Comparison of ENCODE assay signal across 12 cellular contexts in genomic region chr4:52825311-52826090, GRCh38. TPM values are rescaled to one million over a fixed set of nuclear protein-coding genes. Genes with fewer than 3 reads are reported as not detected.
DNase-seq lines count a peak whose midpoint lies in the region; ATAC-seq, FAIRE-seq and TF ChIP-seq lines count a peak whose summit lies in the region.
"Had no signal": no experiment of that assay in that cellular context is flagged by ENCODE, and none has a peak within 500 bp of the region (broad histone marks: within the 10 kb centered on the region; RNA-seq: fewer than 3 reads in every experiment).

No MANE protein-coding gene starts in this region.

- H2BK120ac ChIP-seq in IMR-90 (ENCODE audit: low read depth, low read length): peak overlapping the region; percentile 98
- no peak overlapping the region for H2BK120ac ChIP-seq in H1 (replicated peaks; ENCODE audit: low read depth, low read length)

- H3K4me1 Mint-ChIP-seq in CD4-positive, alpha-beta T cell (ENCODE audit: low read depth): peaks cover 17% of the 10 kb centered on the region
- peaks cover 14 to 30% (median 17%) of the 10 kb centered on the region in 4 donors for H3K4me1 Mint-ChIP-seq in naive thymus-derived CD8-positive, alpha-beta T cell
- peaks cover 40% of the 10 kb centered on the region for H3K4me1 Mint-ChIP-seq in activated T-cell treated with anti-CD3 and anti-CD28 coated beads, Interleukin-2, amount 50 U/mL, for 24 hours (ENCODE audit: low read depth)
- H3K4me1 Mint-ChIP-seq: stimulated activated memory B cell treated with anti-CD40 and anti-IgM and Interleukin-4, amounts not matched to agents 10 μg/mL and 1 μg/mL and 100 μg/mL, for 72 hours had no signal

- dilution Hi-C loops in IMR-90 (cut with HindIII; ENCODE audit: low sequenced_read_pairs, unreplicated experiment): no loop called here

- ATAC-seq in CD4-positive, alpha-beta T cell (ENCODE audit: poor library complexity): peak; percentile 54
- ATAC-seq in IMR-90 (ENCODE audit: low read depth) (peak; percentile 1), HG03097 (IDR thresholded peaks at IDR 0.05; ENCODE audit: low FRiP score, unreplicated experiment) (no peak)
- ATAC-seq in naive thymus-derived CD8-positive, alpha-beta T cell: peak; percentile 46 to 83
- ATAC-seq: activated T-cell treated with anti-CD3 and anti-CD28 coated beads, Interleukin-2, amount 50 U/mL, for 4 hours had no signal

- H2BK15ac ChIP-seq in IMR-90 (ENCODE audit: low read depth, low read length): peak overlapping the region; percentile 42; the same call in 2 of the 3 replicates
- peak overlapping the region; percentile 76; the same call in 1 of the 2 replicates for H2BK15ac ChIP-seq in H1 (ENCODE audit: low read length)

- peak overlapping the region; percentile 10 to 59; a peak in 3 of 4 replicates for H4K8ac ChIP-seq in IMR-90 (ENCODE audit: low read depth in 2 of 2, low read length in 2 of 2)
- H4K8ac ChIP-seq in H1 (ENCODE audit: extremely low read depth, insufficient read depth, low read length): no peak overlapping the region

- H2AFZ ChIP-seq in IMR-90 (replicated peaks; ENCODE audit: low read length, poor library complexity) (peak overlapping the region; percentile 71), H1 (ENCODE audit: low read length) (no peak overlapping the region)

- peak overlapping the region; percentile 76 for H2AK5ac ChIP-seq in IMR-90 (ENCODE audit: low read depth, low read length)
- H2AK5ac ChIP-seq in H1 (ENCODE audit: low read depth, low read length): 0 out of 2 replicates have a peak overlapping the region, but pooled peaks have one; percentile 17

- intact Hi-C loops in CD4-positive, alpha-beta T cell (cut with DNase I, micrococcal nuclease): no loop called here
- intact Hi-C loops in IMR-90 (cut with micrococcal nuclease): no loop called here

- H3K27ac ChIP-seq in CD4-positive, alpha-beta T cell (ENCODE audit: low read depth, low read length): no peak overlapping the region
- H3K27ac ChIP-seq in IMR-90 (ENCODE audit: insufficient read depth, low read length) (peak overlapping the region; percentile 39), H1 (ENCODE audit: low read depth, low read length) (no peak overlapping the region)

- H3K9me3 Mint-ChIP-seq in CD4-positive, alpha-beta T cell: no peaks in the 10 kb centered on the region
- peaks cover 0 to 3% (median 0%) of the 10 kb centered on the region in 9 donors for H3K9me3 Mint-ChIP-seq in naive thymus-derived CD8-positive, alpha-beta T cell
- peaks cover 5% of the 10 kb centered on the region for H3K9me3 Mint-ChIP-seq in activated T-cell treated with anti-CD3 and anti-CD28 coated beads, Interleukin-2, amount 50 U/mL, for 24 hours
- H3K9me3 Mint-ChIP-seq: activated T-cell treated with anti-CD3 and anti-CD28 coated beads, Interleukin-2, amount 50 U/mL, for 4 hours; CD8-positive, alpha-beta memory T cell had no signal

- H3K23me2 ChIP-seq in H1 (ENCODE audit: low read depth, low read length): no peaks in the 10 kb centered on the region

- H3K4ac ChIP-seq in IMR-90 (ENCODE audit: low read depth, low read length): peak overlapping the region; percentile 82
- no peak overlapping the region for H3K4ac ChIP-seq in H1 (replicated peaks; ENCODE audit: insufficient read length, low read depth, low read length)

- H3K4me1 ChIP-seq in IMR-90 (ENCODE audit: control insufficient read depth, insufficient read depth, low read length) (peaks cover 26% of the 10 kb centered on the region), H1 (replicated peaks in 1 of 4; ENCODE audit: control insufficient read depth in 3 of 4, insufficient read depth in 4 of 4, low read length in 3 of 4) (no peaks in the 10 kb centered on the region)

- H3K56ac ChIP-seq in IMR-90 (ENCODE audit: extremely low read depth, insufficient read depth, low read length): peak overlapping the region; percentile 61; the same call in 1 of the 2 replicates
- H3K56ac ChIP-seq in H1 (replicated peaks; ENCODE audit: insufficient read length, low read depth, low read length): no peak overlapping the region

- no peak for FAIRE-seq in H1 (lab: Jason Lieb, UNC)

- H3K9ac ChIP-seq in IMR-90 (ENCODE audit: low read depth, low read length) (peak overlapping the region; percentile 13; the same call in 1 of the 2 replicates), H1 (replicated peaks in 1 of 4; ENCODE audit: extremely low read depth in 1 of 4, low read depth in 3 of 4, low read length in 3 of 4) (no peak overlapping the region)

- POLR2A ChIA-PET in CD4-positive, alpha-beta T cell (lab: Charles Lee): no interaction called here
- POLR2A ChIA-PET in IMR-90 (lab: Charles Lee; ENCODE audit: unreplicated experiment): interaction anchor here (0.5 kb wide), 1 partner anchor 775 kb away, joined by 5 read pairs; no protein-coding TSS in a partner anchor
- POLR2A ChIA-PET in H1 (lab: Charles Lee; ENCODE audit: partially characterized antibody): interaction anchor here (0.9 to 4.2 kb wide), 4 partner anchors 9 to 186 kb away, joined by 3 to 26 read pairs (median 6); no protein-coding TSS in a partner anchor
- POLR2A ChIA-PET in naive thymus-derived CD8-positive, alpha-beta T cell (lab: Charles Lee): no interaction called here

- H3K4me3 Mint-ChIP-seq in CD4-positive, alpha-beta T cell: no peak overlapping the region
- peak overlapping the region in 3 of 10 donors; percentile 24 to 66 (median 52) for H3K4me3 Mint-ChIP-seq in naive thymus-derived CD8-positive, alpha-beta T cell
- no peak overlapping the region for H3K4me3 Mint-ChIP-seq in activated T-cell treated with anti-CD3 and anti-CD28 coated beads, Interleukin-2, amount 50 U/mL, for 24 hours
- H3K4me3 Mint-ChIP-seq: activated T-cell treated with anti-CD3 and anti-CD28 coated beads, Interleukin-2, amount 50 U/mL, for 4 hours; CD8-positive, alpha-beta memory T cell; stimulated activated memory B cell treated with anti-CD40 and anti-IgM and Interleukin-4, amounts not matched to agents 10 μg/mL and 1 μg/mL and 100 μg/mL, for 72 hours had no signal

- no peak for DNase-seq in CD4-positive, alpha-beta T cell
- DNase-seq in IMR-90 (peak; percentile 10), H1 (ENCODE audit: low read depth in 1 of 2, low spot score in 2 of 2) (no peak), mesenteric fat pad (ENCODE audit: low spot score) (no peak)
- DNase-seq in naive thymus-derived CD8-positive, alpha-beta T cell: peak in 6 of 10 donors; percentile 1 to 35 (median 12)
- DNase-seq in activated T-cell treated with anti-CD3 and anti-CD28 coated beads, Interleukin-2, amount 50 U/mL, for 24 hours: no peak
- DNase-seq in activated effector memory CD4-positive, alpha-beta T cell treated with anti-CD3 and anti-CD28 coated beads, Interleukin-2, amount 50 U/mL, for 16 hours: no peak
- DNase-seq: activated T-cell treated with anti-CD3 and anti-CD28 coated beads, Interleukin-2, amount 50 U/mL, for 4 hours; NCI-H1048 had no signal

- H3K79me1 ChIP-seq in IMR-90 (ENCODE audit: low read depth in 1 of 2, low read length in 2 of 2): no peaks in the 10 kb centered on the region
- H3K79me1 ChIP-seq in H1 (ENCODE audit: low read depth, low read length): no peaks in the 10 kb centered on the region

- TF ChIP-seq RAD21 in IMR-90 (IDR thresholded peaks at IDR 0.05; ENCODE audit: low read length) (no peak), H1 (IDR thresholded peaks at IDR 0.05 in 1 of 2, conservative IDR thresholded peaks at IDR 0.05 in 1 of 2; ENCODE audit: low read depth in 2 of 2, low read length in 2 of 2) (no peak)

- CTCF ChIA-PET in CD4-positive, alpha-beta T cell (lab: Charles Lee): no interaction called here
- CTCF ChIA-PET in IMR-90 (lab: Yijun Ruan, JAX): no interaction called here
- CTCF ChIA-PET in H1 (lab: Charles Lee; ENCODE audit: partially characterized antibody): interaction anchor here (1.2 to 1.7 kb wide), 4 partner anchors 16 to 158 kb away, joined by 3 to 4 read pairs (median 3); no protein-coding TSS in a partner anchor

- H3K9me1 ChIP-seq in IMR-90 (ENCODE audit: insufficient read depth, low read length): peaks cover 22% of the 10 kb centered on the region

- no peaks in the 10 kb centered on the region for H3K79me2 ChIP-seq in H1 (ENCODE audit: control insufficient read depth in 1 of 2, insufficient read depth in 2 of 2, low read length in 2 of 2)

- H2BK5ac ChIP-seq in IMR-90 (ENCODE audit: low read depth, low read length, poor library complexity, severe bottlenecking): peak overlapping the region; percentile 51
- peak overlapping the region; percentile 62; the same call in 1 of the 2 replicates for H2BK5ac ChIP-seq in H1 (ENCODE audit: low read depth, low read length)

- H4K91ac ChIP-seq in IMR-90 (ENCODE audit: insufficient read depth, low read depth, low read length) (peak overlapping the region; percentile 94), H1 (replicated peaks; ENCODE audit: insufficient read length, low read length) (peak overlapping the region; percentile 78)

- no peaks in the 10 kb centered on the region for H3K36me3 Mint-ChIP-seq in CD4-positive, alpha-beta T cell (ENCODE audit: low read depth)
- H3K36me3 Mint-ChIP-seq in naive thymus-derived CD8-positive, alpha-beta T cell: no peaks in the 10 kb centered on the region
- no peaks in the 10 kb centered on the region for H3K36me3 Mint-ChIP-seq in activated T-cell treated with anti-CD3 and anti-CD28 coated beads, Interleukin-2, amount 50 U/mL, for 24 hours (ENCODE audit: low read depth)
- H3K36me3 Mint-ChIP-seq: CD8-positive, alpha-beta memory T cell; stimulated activated memory B cell treated with anti-CD40 and anti-IgM and Interleukin-4, amounts not matched to agents 10 μg/mL and 1 μg/mL and 100 μg/mL, for 72 hours had no signal

- in situ Hi-C loops in IMR-90 (cut with MboI; ENCODE audit: low sequenced_read_pairs): no loop called here

- no peaks in the 10 kb centered on the region for H3K36me3 ChIP-seq in IMR-90 (ENCODE audit: control insufficient read depth, insufficient read depth, low read length)
- H3K36me3 ChIP-seq in H1 (ENCODE audit: control insufficient read depth in 2 of 4, insufficient read depth in 4 of 4, low read length in 3 of 4): no peaks in the 10 kb centered on the region

- TF ChIP-seq EP300 in H1 (IDR thresholded peaks at IDR 0.05; ENCODE audit: borderline replicate concordance in 1 of 2, low read depth in 2 of 2, low read length in 2 of 2): no peak

- H3K27me3 Mint-ChIP-seq in CD4-positive, alpha-beta T cell: no peaks in the 10 kb centered on the region
- H3K27me3 Mint-ChIP-seq in naive thymus-derived CD8-positive, alpha-beta T cell: peaks cover 0 to 1% (median 0%) of the 10 kb centered on the region in 5 donors
- H3K27me3 Mint-ChIP-seq in activated T-cell treated with anti-CD3 and anti-CD28 coated beads, Interleukin-2, amount 50 U/mL, for 24 hours: no peaks in the 10 kb centered on the region

- no peaks in the 10 kb centered on the region for H3K9me3 ChIP-seq in CD4-positive, alpha-beta T cell (ENCODE audit: control insufficient read depth, low read length)
- H3K9me3 ChIP-seq in IMR-90 (ENCODE audit: control insufficient read depth, insufficient read depth, low read length): no peaks in the 10 kb centered on the region
- H3K9me3 ChIP-seq in H1 (ENCODE audit: insufficient read depth in 2 of 2, low read depth in 1 of 2, low read length in 1 of 2): no peaks in the 10 kb centered on the region; a peak in 1 of 4 replicates

- H2AK9ac ChIP-seq in IMR-90 (replicated peaks; ENCODE audit: low read depth, low read length, poor library complexity): no peak overlapping the region

- H3K27me3 ChIP-seq in CD4-positive, alpha-beta T cell (ENCODE audit: control insufficient read depth, insufficient read depth, low read length): no peaks in the 10 kb centered on the region
- H3K27me3 ChIP-seq in IMR-90 (ENCODE audit: control insufficient read depth, insufficient read depth, low read length) (no peaks in the 10 kb centered on the region), H1 (replicated peaks in 1 of 4; ENCODE audit: control insufficient read depth in 3 of 4, extremely low read depth in 1 of 4, insufficient read depth in 3 of 4, low read length in 3 of 4) (no peaks in the 10 kb centered on the region)

- H3K14ac ChIP-seq in IMR-90 (replicated peaks; ENCODE audit: low read depth, low read length) (peak overlapping the region; percentile 95), H1 (ENCODE audit: insufficient read length) (no peak overlapping the region)

- peak overlapping the region; percentile 82 for H2BK12ac ChIP-seq in H1 (ENCODE audit: low read depth, low read length)

- TF ChIP-seq POLR2A in IMR-90 (IDR thresholded peaks at IDR 0.05; ENCODE audit: low read depth, low read length) (no peak), H1 (IDR thresholded peaks at IDR 0.05; ENCODE audit: control extremely low read depth in 1 of 2, low read depth in 2 of 2, low read length in 2 of 2) (no peak)

- no peak for TF ChIP-seq CTCF in CD4-positive, alpha-beta T cell (IDR thresholded peaks at IDR 0.05)
- no peak for TF ChIP-seq CTCF in IMR-90 (conservative IDR thresholded peaks at IDR 0.05; ENCODE audit: low read depth, low read length)
- TF ChIP-seq CTCF in H1 (IDR thresholded peaks at IDR 0.05; ENCODE audit: control extremely low read depth in 1 of 3, insufficient read depth in 1 of 3, low read depth in 1 of 3, low read length in 3 of 3): no peak

- H4K5ac ChIP-seq in IMR-90 (ENCODE audit: low read depth, low read length): peak overlapping the region; percentile 88
- H4K5ac ChIP-seq in H1 (ENCODE audit: insufficient read length, low read depth, low read length): no peak overlapping the region

- BruUV-seq in IMR-90 (replicated peaks; lab: Mats Ljungman, UMichigan): no TSS peak

- H2BK20ac ChIP-seq in IMR-90 (ENCODE audit: low read depth, low read length) (peak overlapping the region; percentile 97), H1 (ENCODE audit: low read length) (peak overlapping the region; percentile 83; the same call in 1 of the 2 replicates)

- H3K4me2 ChIP-seq in IMR-90 (ENCODE audit: low read depth, low read length): peak overlapping the region; percentile 1; the same call in 1 of the 2 replicates
- no peak overlapping the region for H3K4me2 ChIP-seq in H1 (ENCODE audit: insufficient read depth in 1 of 2, low read depth in 2 of 2, low read length in 2 of 2)

- H3K18ac ChIP-seq in IMR-90 (ENCODE audit: low read depth, low read length): peak overlapping the region; percentile 91
- H3K18ac ChIP-seq in H1 (ENCODE audit: extremely low read depth, low read length): peak overlapping the region; percentile 68; the same call in 1 of the 2 replicates

- H3K4me3 ChIP-seq in IMR-90 (ENCODE audit: insufficient read depth, low read depth, low read length) (no peak overlapping the region), H1 (ENCODE audit: extremely low read depth in 1 of 4, insufficient read depth in 2 of 4, low read depth in 3 of 4, low read length in 4 of 4) (no peak overlapping the region)

- H3K23ac ChIP-seq in IMR-90 (ENCODE audit: low read depth, low read length) (peak overlapping the region; percentile 92), H1 (ENCODE audit: insufficient read length) (no peak overlapping the region)

- H3K27ac Mint-ChIP-seq in CD4-positive, alpha-beta T cell: no peak overlapping the region
- H3K27ac Mint-ChIP-seq in naive thymus-derived CD8-positive, alpha-beta T cell: peak overlapping the region in 3 of 10 donors; percentile 12 to 43 (median 34)
- no peak overlapping the region for H3K27ac Mint-ChIP-seq in activated T-cell treated with anti-CD3 and anti-CD28 coated beads, Interleukin-2, amount 50 U/mL, for 24 hours
- H3K27ac Mint-ChIP-seq: stimulated activated memory B cell treated with anti-CD40 and anti-IgM and Interleukin-4, amounts not matched to agents 10 μg/mL and 1 μg/mL and 100 μg/mL, for 72 hours had no signal

- H4K20me1 ChIP-seq in IMR-90 (ENCODE audit: insufficient read depth, low read length) (peaks cover 10% of the 10 kb centered on the region), H1 (replicated peaks in 1 of 2; ENCODE audit: control insufficient read depth in 1 of 2, insufficient read depth in 2 of 2, low read length in 2 of 2) (no peaks in the 10 kb centered on the region)

- no CpG with 5 or more reads among the region's 7 CpGs for WGBS in IMR-90 (ENCODE audit: extremely low coverage in 2 of 2, insufficient read length in 1 of 2), 2 experiments
- WGBS in H1 (ENCODE audit: extremely low coverage in 1 of 2, insufficient coverage in 1 of 2, insufficient read length in 1 of 2, insufficient replicate concordance in 2 of 2, low coverage in 1 of 2, low lambda C conversion rate in 2 of 2, missing lambda C conversion rate in 1 of 2), 2 experiments: 87% methylated on average over 7 of the region's 7 CpGs; no CpG with 5 or more reads in 1 of the 2 experiments

RNA-seq across cellular contexts. Expression of gene RASL11B, which starts 36.6 kb away (rescaled TPM):
- under 1 TPM; 0.31 to 0.63 TPM for total RNA-seq in CD4-positive, alpha-beta T cell
- total RNA-seq in IMR-90 (2012; rRNA removed): 0.18 and 0.28 TPM in 2 replicates
- polyA plus RNA-seq in IMR-90 (2012; rRNA removed): 0.26 and 0.31 TPM in 2 replicates
- polyA plus RNA-seq in IMR-90 (2012; cell fraction: cytosol; rRNA removed): 0.04 and 0.23 TPM in 2 replicates
- polyA plus RNA-seq in IMR-90 (2012; cell fraction: nucleus; rRNA removed; ENCODE audit: low replicate concordance): 0.20 and 0.41 TPM in 2 replicates
- 71.4 and 75.5 TPM in 2 replicates for total RNA-seq in H1 (2021; fragmentation: NEBNext Ultra II Directional; extraction: Animal tissue kit (Norgen Biotek cat#: 25700))
- 43.4 and 49.8 TPM in 2 replicates for polyA plus RNA-seq in H1 (2011; rRNA removed)
- polyA plus RNA-seq in H1 (2011; cell fraction: cytosol; rRNA removed): 56.0 TPM
- 36.6 TPM for polyA plus RNA-seq in H1 (2011; cell fraction: nucleus; rRNA removed)
- polyA plus RNA-seq in H1 (2012, experiment 1 of 2): 38.7 to 54.6 TPM (median 48.5 TPM) in 4 replicates
- polyA plus RNA-seq in H1 (2012, experiment 2 of 2): 63.2 TPM
- 69.8 TPM for polyA plus RNA-seq in H1 (2013, experiment 1 of 2)
- polyA plus RNA-seq in H1 (2013, experiment 2 of 2): 72.4 TPM
- polyA minus RNA-seq in H1 (2011; rRNA and poly(A)+ RNA removed): 63.6 and 88.9 TPM in 2 replicates
- 42.1 TPM for polyA minus RNA-seq in H1 (2011; cell fraction: cytosol; rRNA and poly(A)+ RNA removed)
- 63.3 TPM for polyA minus RNA-seq in H1 (2011; cell fraction: nucleus; rRNA and poly(A)+ RNA removed)
- under 1 TPM; 0.63 to 0.73 TPM for total RNA-seq in naive thymus-derived CD8-positive, alpha-beta T cell
- under 1 TPM; 0.15 to 0.41 (median 0.35) TPM for polyA plus RNA-seq in naive thymus-derived CD8-positive, alpha-beta T cell
- total RNA-seq in mesenteric fat pad: 0.77 TPM

Comparison
In these comparisons a context has a peak if more than half of its experiments do, and no peak if none do; other contexts are left out.
1. DNase-seq: peak in IMR-90 (single experiment) and naive thymus-derived CD8-positive, alpha-beta T cell (6 of 10); none in CD4-positive, alpha-beta T cell (0 of 10), H1 (0 of 2), activated T-cell treated with anti-CD3 and anti-CD28 coated beads, Interleukin-2, amount 50 U/mL, for 24 hours (single experiment), activated effector memory CD4-positive, alpha-beta T cell treated with anti-CD3 and anti-CD28 coated beads, Interleukin-2, amount 50 U/mL, for 16 hours (single experiment) and mesenteric fat pad (single experiment).
2. RNA of gene RASL11B, which starts 36.6 kb away (total RNA-seq): 71.4 to 75.5 TPM in H1; 0.77 TPM in mesenteric fat pad (single experiment), 0.63 to 0.73 TPM in naive thymus-derived CD8-positive, alpha-beta T cell, 0.31 to 0.63 TPM in CD4-positive, alpha-beta T cell and 0.18 to 0.28 TPM in IMR-90; every median in the first group is over 10 times any median in the second.
3. POLR2A ChIA-PET loops: an anchor here in IMR-90 (0.5 kb wide) and H1 (0.9 to 4.2 kb wide); none called in CD4-positive, alpha-beta T cell and naive thymus-derived CD8-positive, alpha-beta T cell.